1 cellular context compared by ENCODE assay signal in the genomic region with DNA sequence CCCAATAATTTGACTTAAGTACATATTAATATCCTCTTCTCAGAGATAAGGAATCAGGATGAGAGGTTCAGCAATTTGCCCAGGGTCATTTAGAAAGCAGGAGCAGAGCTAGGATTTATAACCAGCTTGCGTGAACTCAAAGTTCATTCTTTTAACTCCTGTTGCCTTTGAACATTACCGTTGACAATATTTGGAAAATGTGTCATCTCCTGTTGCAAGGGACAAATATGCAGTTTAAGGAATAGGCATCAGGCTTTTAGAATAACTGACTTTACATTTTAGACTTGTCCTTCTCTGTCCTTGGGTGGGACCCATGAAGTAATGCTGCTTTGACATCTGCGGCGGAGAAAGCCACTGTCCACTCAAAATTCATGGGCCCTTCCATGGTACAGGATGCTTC.
TF ChIP-seq lines count a peak whose summit lies in the region.

No MANE protein-coding gene starts in this region.

TF ChIP-seq in HepG2, 621 proteins besides CTCF, POLR2A, EP300 and RAD21 (continued from another document and continues in another):
- TF ChIP-seq, protein P1, sequence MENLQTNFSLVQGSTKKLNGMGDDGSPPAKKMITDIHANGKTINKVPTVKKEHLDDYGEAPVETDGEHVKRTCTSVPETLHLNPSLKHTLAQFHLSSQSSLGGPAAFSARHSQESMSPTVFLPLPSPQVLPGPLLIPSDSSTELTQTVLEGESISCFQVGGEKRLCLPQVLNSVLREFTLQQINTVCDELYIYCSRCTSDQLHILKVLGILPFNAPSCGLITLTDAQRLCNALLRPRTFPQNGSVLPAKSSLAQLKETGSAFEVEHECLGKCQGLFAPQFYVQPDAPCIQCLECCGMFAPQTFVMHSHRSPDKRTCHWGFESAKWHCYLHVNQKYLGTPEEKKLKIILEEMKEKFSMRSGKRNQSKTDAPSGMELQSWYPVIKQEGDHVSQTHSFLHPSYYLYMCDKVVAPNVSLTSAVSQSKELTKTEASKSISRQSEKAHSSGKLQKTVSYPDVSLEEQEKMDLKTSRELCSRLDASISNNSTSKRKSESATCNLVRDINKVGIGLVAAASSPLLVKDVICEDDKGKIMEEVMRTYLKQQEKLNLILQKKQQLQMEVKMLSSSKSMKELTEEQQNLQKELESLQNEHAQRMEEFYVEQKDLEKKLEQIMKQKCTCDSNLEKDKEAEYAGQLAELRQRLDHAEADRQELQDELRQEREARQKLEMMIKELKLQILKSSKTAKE (CRISPR knock-in tag; IDR thresholded peaks at IDR 0.05; ENCODE audit: borderline replicate concordance) = no peak
- TF ChIP-seq ZNF264 (CRISPR knock-in tag; IDR thresholded peaks at IDR 0.05) (peak; percentile 38; the same call in 1 of the 2 replicates), SALL1 (CRISPR knock-in tag; IDR thresholded peaks at IDR 0.05) (peak; percentile 78; the same call in 1 of the 2 replicates), MED13 (CRISPR knock-in tag; IDR thresholded peaks at IDR 0.05) (no peak), ZNF260 (CRISPR knock-in tag; IDR thresholded peaks at IDR 0.05; ENCODE audit: borderline replicate concordance, low read depth) (no peak), ZNF672 (CRISPR knock-in tag; IDR thresholded peaks at IDR 0.05) (no peak), STAG1 (CRISPR knock-in tag; IDR thresholded peaks at IDR 0.05) (peak; percentile 12; the same call in 1 of the 2 replicates), NCOA2 (CRISPR knock-in tag; IDR thresholded peaks at IDR 0.05) (peak; percentile 92), SP140L (CRISPR knock-in tag; IDR thresholded peaks at IDR 0.05; ENCODE audit: borderline replicate concordance) (0 out of 2 replicates have a peak, but pooled peaks have one; percentile 85), ZNF12 (CRISPR knock-in tag; IDR thresholded peaks at IDR 0.05) (peak; percentile 17; the same call in 1 of the 2 replicates), HES4 (CRISPR knock-in tag; IDR thresholded peaks at IDR 0.05; ENCODE audit: borderline replicate concordance) (no peak), MED1 (CRISPR knock-in tag; IDR thresholded peaks at IDR 0.05) (peak; percentile 91), ZFP1 (CRISPR knock-in tag; IDR thresholded peaks at IDR 0.05) (peak; percentile 71; the same call in 1 of the 2 replicates), KDM6A (CRISPR knock-in tag; IDR thresholded peaks at IDR 0.05; ENCODE audit: low read depth) (peak; percentile 78; the same call in 1 of the 2 replicates), ETV5 (CRISPR knock-in tag; IDR thresholded peaks at IDR 0.05; ENCODE audit: borderline replicate concordance) (peak; percentile 93), KDM2A (CRISPR knock-in tag; IDR thresholded peaks at IDR 0.05; ENCODE audit: borderline replicate concordance, low read depth) (no peak), ZNF83 (CRISPR knock-in tag; IDR thresholded peaks at IDR 0.05; ENCODE audit: borderline replicate concordance) (no peak), ZSCAN29 (CRISPR knock-in tag; conservative IDR thresholded peaks at IDR 0.05) (no peak), ZSCAN12 (CRISPR knock-in tag; IDR thresholded peaks at IDR 0.05) (no peak), ATM (IDR thresholded peaks at IDR 0.05; ENCODE audit: borderline replicate concordance) (no peak), NFIC (IDR thresholded peaks at IDR 0.05; ENCODE audit: low read length) (0 out of 2 replicates have a peak, but pooled peaks have one; percentile 70), ZNF780A (CRISPR knock-in tag; IDR thresholded peaks at IDR 0.05) (no peak), HMG20B (CRISPR knock-in tag; conservative IDR thresholded peaks at IDR 0.05) (peak; percentile 61; the same call in 1 of the 2 replicates), ZNF878 (CRISPR knock-in tag; IDR thresholded peaks at IDR 0.05) (no peak), FOXO1 (CRISPR knock-in tag; IDR thresholded peaks at IDR 0.05) (peak; percentile 71; the same call in 1 of the 2 replicates), JDP2 (CRISPR knock-in tag; IDR thresholded peaks at IDR 0.05; ENCODE audit: borderline replicate concordance) (no peak), KLF11 (CRISPR knock-in tag; IDR thresholded peaks at IDR 0.05) (no peak), ZNF138 (CRISPR knock-in tag; IDR thresholded peaks at IDR 0.05; ENCODE audit: low read depth) (no peak), TBX2 (CRISPR knock-in tag; IDR thresholded peaks at IDR 0.05; ENCODE audit: borderline replicate concordance) (peak; percentile 47; the same call in 1 of the 2 replicates), SRF (IDR thresholded peaks at IDR 0.05; ENCODE audit: low read depth, low read length) (no peak), YEATS2 (CRISPR knock-in tag; IDR thresholded peaks at IDR 0.05; ENCODE audit: borderline replicate concordance) (peak; percentile 63; the same call in 1 of the 2 replicates), ZNF629 (CRISPR knock-in tag; conservative IDR thresholded peaks at IDR 0.05) (no peak)
- TF ChIP-seq, protein P2, sequence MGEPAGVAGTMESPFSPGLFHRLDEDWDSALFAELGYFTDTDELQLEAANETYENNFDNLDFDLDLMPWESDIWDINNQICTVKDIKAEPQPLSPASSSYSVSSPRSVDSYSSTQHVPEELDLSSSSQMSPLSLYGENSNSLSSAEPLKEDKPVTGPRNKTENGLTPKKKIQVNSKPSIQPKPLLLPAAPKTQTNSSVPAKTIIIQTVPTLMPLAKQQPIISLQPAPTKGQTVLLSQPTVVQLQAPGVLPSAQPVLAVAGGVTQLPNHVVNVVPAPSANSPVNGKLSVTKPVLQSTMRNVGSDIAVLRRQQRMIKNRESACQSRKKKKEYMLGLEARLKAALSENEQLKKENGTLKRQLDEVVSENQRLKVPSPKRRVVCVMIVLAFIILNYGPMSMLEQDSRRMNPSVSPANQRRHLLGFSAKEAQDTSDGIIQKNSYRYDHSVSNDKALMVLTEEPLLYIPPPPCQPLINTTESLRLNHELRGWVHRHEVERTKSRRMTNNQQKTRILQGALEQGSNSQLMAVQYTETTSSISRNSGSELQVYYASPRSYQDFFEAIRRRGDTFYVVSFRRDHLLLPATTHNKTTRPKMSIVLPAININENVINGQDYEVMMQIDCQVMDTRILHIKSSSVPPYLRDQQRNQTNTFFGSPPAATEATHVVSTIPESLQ (CRISPR knock-in tag; conservative IDR thresholded peaks at IDR 0.05) = 0 out of 2 replicates have a peak, but pooled peaks have one; percentile 48
- TF ChIP-seq, protein P3, sequence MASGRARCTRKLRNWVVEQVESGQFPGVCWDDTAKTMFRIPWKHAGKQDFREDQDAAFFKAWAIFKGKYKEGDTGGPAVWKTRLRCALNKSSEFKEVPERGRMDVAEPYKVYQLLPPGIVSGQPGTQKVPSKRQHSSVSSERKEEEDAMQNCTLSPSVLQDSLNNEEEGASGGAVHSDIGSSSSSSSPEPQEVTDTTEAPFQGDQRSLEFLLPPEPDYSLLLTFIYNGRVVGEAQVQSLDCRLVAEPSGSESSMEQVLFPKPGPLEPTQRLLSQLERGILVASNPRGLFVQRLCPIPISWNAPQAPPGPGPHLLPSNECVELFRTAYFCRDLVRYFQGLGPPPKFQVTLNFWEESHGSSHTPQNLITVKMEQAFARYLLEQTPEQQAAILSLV (CRISPR knock-in tag; IDR thresholded peaks at IDR 0.05; ENCODE audit: borderline replicate concordance) = no peak
- TF ChIP-seq, protein P4, sequence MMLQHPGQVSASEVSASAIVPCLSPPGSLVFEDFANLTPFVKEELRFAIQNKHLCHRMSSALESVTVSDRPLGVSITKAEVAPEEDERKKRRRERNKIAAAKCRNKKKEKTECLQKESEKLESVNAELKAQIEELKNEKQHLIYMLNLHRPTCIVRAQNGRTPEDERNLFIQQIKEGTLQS (CRISPR knock-in tag; IDR thresholded peaks at IDR 0.05) = peak; percentile 94
- TF ChIP-seq, protein P5, sequence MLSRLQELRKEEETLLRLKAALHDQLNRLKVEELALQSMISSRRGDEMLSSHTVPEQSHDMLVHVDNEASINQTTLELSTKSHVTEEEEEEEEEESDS (CRISPR knock-in tag; IDR thresholded peaks at IDR 0.05; ENCODE audit: borderline replicate concordance) = no peak
- TF ChIP-seq, protein P6, sequence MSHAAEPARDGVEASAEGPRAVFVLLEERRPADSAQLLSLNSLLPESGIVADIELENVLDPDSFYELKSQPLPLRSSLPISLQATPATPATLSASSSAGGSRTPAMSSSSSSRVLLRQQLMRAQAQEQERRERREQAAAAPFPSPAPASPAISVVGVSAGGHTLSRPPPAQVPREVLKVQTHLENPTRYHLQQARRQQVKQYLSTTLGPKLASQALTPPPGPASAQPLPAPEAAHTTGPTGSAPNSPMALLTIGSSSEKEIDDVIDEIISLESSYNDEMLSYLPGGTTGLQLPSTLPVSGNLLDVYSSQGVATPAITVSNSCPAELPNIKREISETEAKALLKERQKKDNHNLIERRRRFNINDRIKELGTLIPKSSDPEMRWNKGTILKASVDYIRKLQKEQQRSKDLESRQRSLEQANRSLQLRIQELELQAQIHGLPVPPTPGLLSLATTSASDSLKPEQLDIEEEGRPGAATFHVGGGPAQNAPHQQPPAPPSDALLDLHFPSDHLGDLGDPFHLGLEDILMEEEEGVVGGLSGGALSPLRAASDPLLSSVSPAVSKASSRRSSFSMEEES (CRISPR knock-in tag; IDR thresholded peaks at IDR 0.05) = 0 out of 2 replicates have a peak, but pooled peaks have one; percentile 21
- TF ChIP-seq, protein P7, sequence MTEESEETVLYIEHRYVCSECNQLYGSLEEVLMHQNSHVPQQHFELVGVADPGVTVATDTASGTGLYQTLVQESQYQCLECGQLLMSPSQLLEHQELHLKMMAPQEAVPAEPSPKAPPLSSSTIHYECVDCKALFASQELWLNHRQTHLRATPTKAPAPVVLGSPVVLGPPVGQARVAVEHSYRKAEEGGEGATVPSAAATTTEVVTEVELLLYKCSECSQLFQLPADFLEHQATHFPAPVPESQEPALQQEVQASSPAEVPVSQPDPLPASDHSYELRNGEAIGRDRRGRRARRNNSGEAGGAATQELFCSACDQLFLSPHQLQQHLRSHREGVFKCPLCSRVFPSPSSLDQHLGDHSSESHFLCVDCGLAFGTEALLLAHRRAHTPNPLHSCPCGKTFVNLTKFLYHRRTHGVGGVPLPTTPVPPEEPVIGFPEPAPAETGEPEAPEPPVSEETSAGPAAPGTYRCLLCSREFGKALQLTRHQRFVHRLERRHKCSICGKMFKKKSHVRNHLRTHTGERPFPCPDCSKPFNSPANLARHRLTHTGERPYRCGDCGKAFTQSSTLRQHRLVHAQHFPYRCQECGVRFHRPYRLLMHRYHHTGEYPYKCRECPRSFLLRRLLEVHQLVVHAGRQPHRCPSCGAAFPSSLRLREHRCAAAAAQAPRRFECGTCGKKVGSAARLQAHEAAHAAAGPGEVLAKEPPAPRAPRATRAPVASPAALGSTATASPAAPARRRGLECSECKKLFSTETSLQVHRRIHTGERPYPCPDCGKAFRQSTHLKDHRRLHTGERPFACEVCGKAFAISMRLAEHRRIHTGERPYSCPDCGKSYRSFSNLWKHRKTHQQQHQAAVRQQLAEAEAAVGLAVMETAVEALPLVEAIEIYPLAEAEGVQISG (CRISPR knock-in tag; IDR thresholded peaks at IDR 0.05) = no peak
- TF ChIP-seq, protein P8, sequence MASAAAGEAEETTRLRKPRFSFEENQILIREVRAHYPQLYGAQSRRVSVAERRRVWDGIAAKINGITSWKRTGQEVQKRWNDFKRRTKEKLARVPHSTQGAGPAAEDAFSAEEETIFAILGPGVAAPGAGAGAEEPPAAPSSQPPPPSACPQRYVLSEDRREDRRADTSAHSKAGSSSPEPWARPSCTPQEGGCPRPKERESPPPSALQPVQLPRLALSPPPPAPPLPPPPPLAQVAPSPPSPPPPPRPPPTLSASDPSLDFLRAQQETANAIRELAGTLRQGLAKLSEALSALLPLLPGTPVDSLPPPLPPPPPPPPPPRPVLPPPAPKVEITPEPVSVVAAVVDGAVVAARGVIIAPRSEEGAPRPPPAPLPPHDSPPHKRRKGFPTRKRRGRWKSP (CRISPR knock-in tag; IDR thresholded peaks at IDR 0.05) = no peak
- TF ChIP-seq, protein P9, sequence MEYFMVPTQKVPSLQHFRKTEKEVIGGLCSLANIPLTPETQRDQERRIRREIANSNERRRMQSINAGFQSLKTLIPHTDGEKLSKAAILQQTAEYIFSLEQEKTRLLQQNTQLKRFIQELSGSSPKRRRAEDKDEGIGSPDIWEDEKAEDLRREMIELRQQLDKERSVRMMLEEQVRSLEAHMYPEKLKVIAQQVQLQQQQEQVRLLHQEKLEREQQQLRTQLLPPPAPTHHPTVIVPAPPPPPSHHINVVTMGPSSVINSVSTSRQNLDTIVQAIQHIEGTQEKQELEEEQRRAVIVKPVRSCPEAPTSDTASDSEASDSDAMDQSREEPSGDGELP (IDR thresholded peaks at IDR 0.05; ENCODE audit: borderline replicate concordance, low read depth) = peak; percentile 49; the same call in 1 of the 2 replicates
- TF ChIP-seq, protein P10, sequence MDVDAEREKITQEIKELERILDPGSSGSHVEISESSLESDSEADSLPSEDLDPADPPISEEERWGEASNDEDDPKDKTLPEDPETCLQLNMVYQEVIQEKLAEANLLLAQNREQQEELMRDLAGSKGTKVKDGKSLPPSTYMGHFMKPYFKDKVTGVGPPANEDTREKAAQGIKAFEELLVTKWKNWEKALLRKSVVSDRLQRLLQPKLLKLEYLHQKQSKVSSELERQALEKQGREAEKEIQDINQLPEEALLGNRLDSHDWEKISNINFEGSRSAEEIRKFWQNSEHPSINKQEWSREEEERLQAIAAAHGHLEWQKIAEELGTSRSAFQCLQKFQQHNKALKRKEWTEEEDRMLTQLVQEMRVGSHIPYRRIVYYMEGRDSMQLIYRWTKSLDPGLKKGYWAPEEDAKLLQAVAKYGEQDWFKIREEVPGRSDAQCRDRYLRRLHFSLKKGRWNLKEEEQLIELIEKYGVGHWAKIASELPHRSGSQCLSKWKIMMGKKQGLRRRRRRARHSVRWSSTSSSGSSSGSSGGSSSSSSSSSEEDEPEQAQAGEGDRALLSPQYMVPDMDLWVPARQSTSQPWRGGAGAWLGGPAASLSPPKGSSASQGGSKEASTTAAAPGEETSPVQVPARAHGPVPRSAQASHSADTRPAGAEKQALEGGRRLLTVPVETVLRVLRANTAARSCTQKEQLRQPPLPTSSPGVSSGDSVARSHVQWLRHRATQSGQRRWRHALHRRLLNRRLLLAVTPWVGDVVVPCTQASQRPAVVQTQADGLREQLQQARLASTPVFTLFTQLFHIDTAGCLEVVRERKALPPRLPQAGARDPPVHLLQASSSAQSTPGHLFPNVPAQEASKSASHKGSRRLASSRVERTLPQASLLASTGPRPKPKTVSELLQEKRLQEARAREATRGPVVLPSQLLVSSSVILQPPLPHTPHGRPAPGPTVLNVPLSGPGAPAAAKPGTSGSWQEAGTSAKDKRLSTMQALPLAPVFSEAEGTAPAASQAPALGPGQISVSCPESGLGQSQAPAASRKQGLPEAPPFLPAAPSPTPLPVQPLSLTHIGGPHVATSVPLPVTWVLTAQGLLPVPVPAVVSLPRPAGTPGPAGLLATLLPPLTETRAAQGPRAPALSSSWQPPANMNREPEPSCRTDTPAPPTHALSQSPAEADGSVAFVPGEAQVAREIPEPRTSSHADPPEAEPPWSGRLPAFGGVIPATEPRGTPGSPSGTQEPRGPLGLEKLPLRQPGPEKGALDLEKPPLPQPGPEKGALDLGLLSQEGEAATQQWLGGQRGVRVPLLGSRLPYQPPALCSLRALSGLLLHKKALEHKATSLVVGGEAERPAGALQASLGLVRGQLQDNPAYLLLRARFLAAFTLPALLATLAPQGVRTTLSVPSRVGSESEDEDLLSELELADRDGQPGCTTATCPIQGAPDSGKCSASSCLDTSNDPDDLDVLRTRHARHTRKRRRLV (CRISPR knock-in tag; IDR thresholded peaks at IDR 0.05) = no peak
- TF ChIP-seq, protein P11, sequence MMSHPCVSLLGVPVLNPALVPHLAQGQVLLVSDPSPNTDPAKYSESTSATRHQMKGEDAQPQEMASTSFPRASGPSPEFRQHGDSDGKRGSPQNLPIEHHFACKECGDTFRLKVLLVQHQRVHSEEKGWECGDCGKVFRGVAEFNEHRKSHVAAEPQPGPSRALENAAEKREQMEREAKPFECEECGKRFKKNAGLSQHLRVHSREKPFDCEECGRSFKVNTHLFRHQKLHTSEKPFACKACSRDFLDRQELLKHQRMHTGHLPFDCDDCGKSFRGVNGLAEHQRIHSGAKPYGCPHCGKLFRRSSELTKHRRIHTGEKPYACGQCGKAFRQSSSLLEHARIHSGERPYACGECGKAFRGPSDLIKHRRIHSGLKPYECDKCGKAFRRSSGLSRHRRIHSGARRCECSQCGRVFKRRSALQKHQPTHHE (CRISPR knock-in tag; IDR thresholded peaks at IDR 0.05; ENCODE audit: borderline replicate concordance) = no peak
